In genomic region chr10:70297224-70297623, GRCh38 we compare ENCODE assay signal across 20 cellular contexts. TPM values are rescaled to one million over a fixed set of nuclear protein-coding genes. Genes with fewer than 3 reads are reported as not detected.
A peak's percentile ranks its signal among the peaks of the same experiment; 100 is the strongest.
DNase-seq lines count a peak whose midpoint lies in the region; ATAC-seq and TF ChIP-seq lines count a peak whose summit lies in the region.
"Had no signal": no experiment of that assay in that cellular context is flagged by ENCODE, and none has a peak within 500 bp of the region (broad histone marks: within the 10 kb centered on the region; RNA-seq: fewer than 3 reads in every experiment).

No MANE protein-coding gene starts in this region.

- peaks cover 6% of the 10 kb centered on the region for H3K4me1 ChIP-seq in RWPE2 (ENCODE audit: insufficient read depth, poor library complexity, severe bottlenecking)
- H3K4me1 ChIP-seq in body of pancreas, result peaks cover 15% of the 10 kb centered on the region
- peaks cover 0 to 13% of the 10 kb centered on the region in 2 donors for H3K4me1 ChIP-seq in thoracic aorta (ENCODE audit: control insufficient read depth in 1 of 2, low read depth in 2 of 2)

- H3K27me3 ChIP-seq in RWPE2 (ENCODE audit: insufficient read depth, poor library complexity, severe bottlenecking) (no peaks in the 10 kb centered on the region), body of pancreas (no peaks in the 10 kb centered on the region), thoracic aorta (replicated peaks; ENCODE audit: insufficient read depth) (no peaks in the 10 kb centered on the region)

- H3K4me3 ChIP-seq in RWPE2 (ENCODE audit: severe bottlenecking) (no peak overlapping the region), body of pancreas (no peak overlapping the region), thoracic aorta (no peak overlapping the region), coronary artery (no peak overlapping the region)
- H3K4me3 ChIP-seq: GM23338 had no signal

- H3K27ac ChIP-seq in RWPE2 (ENCODE audit: poor library complexity, severe bottlenecking) (peak overlapping the region; percentile 54), body of pancreas (peak overlapping the region; percentile 51 to 81 (median 77)), thoracic aorta (peak overlapping the region; percentile 53 to 68), coronary artery (peak overlapping the region in 1 of 2 donors; percentile 49)

- DNase-seq in RWPE2 (ENCODE audit: low spot score) (no peak), body of pancreas (no peak), nephron progenitor cell (no peak), thoracic aorta (ENCODE audit: low spot score) (no peak), D341Med (ENCODE audit: low spot score) (no peak), NCI-H2171 treated with DMSO at 0.1 percent for 48 hours (lab: John Stamatoyannopoulos, UW) (no peak), left lobe of liver (ENCODE audit: low spot score) (no peak), coronary artery (ENCODE audit: low spot score) (no peak)
- DNase-seq: activated CD4-positive, alpha-beta T cell treated with anti-CD3 and anti-CD28 coated beads, Interleukin-2, amount 10 ng/mL, durations not matched to agents 7 days and 5 days; activated effector memory CD4-positive, alpha-beta T cell treated with Interleukin-2 at 50 U/mL for 16 hours; COR-L47; KG1; naive thymus-derived CD8-positive, alpha-beta T cell; NCI-H187 treated with DMSO at 0.1 percent for 48 hours; NCI-H446 treated with DMSO at 0.1 percent for 48 hours; NK-92 treated with Interleukin-12 subunit alpha and Interleukin-12 subunit beta, amount 100 ng/mL, for 24 hours had no signal

- no peak overlapping the region for H3K4me3 Mint-ChIP-seq in nephron progenitor cell
- H3K4me3 Mint-ChIP-seq: activated CD4-positive, alpha-beta T cell treated with anti-CD3 and anti-CD28 coated beads, Interleukin-2, amount 10 ng/mL, durations not matched to agents 7 days and 5 days; B cell; central memory CD8-positive, alpha-beta T cell; GM23338; naive thymus-derived CD8-positive, alpha-beta T cell had no signal

- TF ChIP-seq POLR2A in body of pancreas (IDR thresholded peaks at IDR 0.05), result no peak

- no peaks in the 10 kb centered on the region for H3K27me3 Mint-ChIP-seq in nephron progenitor cell (ENCODE audit: low read depth, poor library complexity)
- H3K27me3 Mint-ChIP-seq: activated CD4-positive, alpha-beta T cell treated with anti-CD3 and anti-CD28 coated beads, Interleukin-2, amount 10 ng/mL, durations not matched to agents 7 days and 5 days; central memory CD8-positive, alpha-beta T cell; naive thymus-derived CD8-positive, alpha-beta T cell had no signal

- peaks cover 5% of the 10 kb centered on the region for H3K4me1 Mint-ChIP-seq in nephron progenitor cell

- H3K9me3 Mint-ChIP-seq in nephron progenitor cell, result no peaks in the 10 kb centered on the region
- H3K9me3 Mint-ChIP-seq: activated CD4-positive, alpha-beta T cell treated with anti-CD3 and anti-CD28 coated beads, Interleukin-2, amount 10 ng/mL, durations not matched to agents 7 days and 5 days; central memory CD8-positive, alpha-beta T cell; GM23338; naive thymus-derived CD8-positive, alpha-beta T cell had no signal

- TF ChIP-seq CTCF in RWPE2 (IDR thresholded peaks at IDR 0.05; ENCODE audit: poor library complexity, severe bottlenecking) (no peak), body of pancreas (IDR thresholded peaks at IDR 0.05) (no peak), nephron progenitor cell (IDR thresholded peaks at IDR 0.05) (no peak), thoracic aorta (IDR thresholded peaks at IDR 0.05) (no peak), coronary artery (IDR thresholded peaks at IDR 0.05) (no peak)

- H3K36me3 ChIP-seq in RWPE2 (ENCODE audit: low read depth) (no peaks in the 10 kb centered on the region), body of pancreas (replicated peaks in 1 of 2; ENCODE audit: insufficient read depth in 1 of 2, low read depth in 2 of 2) (no peaks in the 10 kb centered on the region), thoracic aorta (no peaks in the 10 kb centered on the region)

- ATAC-seq in RWPE2 (ENCODE audit: low read depth) (no peak), body of pancreas (no peak), thoracic aorta (ENCODE audit: insufficient number of reproducible peaks, low FRiP score, low read depth) (no peak), left lobe of liver (no peak)
- ATAC-seq: naive thymus-derived CD8-positive, alpha-beta T cell had no signal

- H3K27ac Mint-ChIP-seq in nephron progenitor cell, result peak overlapping the region; percentile 63
- H3K27ac Mint-ChIP-seq: activated CD4-positive, alpha-beta T cell treated with anti-CD3 and anti-CD28 coated beads, Interleukin-2, amount 10 ng/mL, durations not matched to agents 7 days and 5 days; B cell; GM23338 had no signal

- 37 to 69% methylated on average over 5 of the region's 5 CpGs for WGBS in body of pancreas, 2 donors

- no peaks in the 10 kb centered on the region for H3K9me3 ChIP-seq in RWPE2 (ENCODE audit: severe bottlenecking)
- no peaks in the 10 kb centered on the region for H3K9me3 ChIP-seq in body of pancreas
- no peaks in the 10 kb centered on the region for H3K9me3 ChIP-seq in thoracic aorta

- intact Hi-C loops in body of pancreas (cut with DNase I), result no loop called here

- peaks cover 3% of the 10 kb centered on the region for H3K36me3 Mint-ChIP-seq in nephron progenitor cell (ENCODE audit: low read depth)
- H3K36me3 Mint-ChIP-seq: naive thymus-derived CD8-positive, alpha-beta T cell had no signal

RNA-seq across cellular contexts. Expression of gene NPFFR1, which starts 13.4 kb away (rescaled TPM):
- total RNA-seq in body of pancreas (not detected), thoracic aorta (under 1 TPM in 1 of 2 donors, not detected in 1; 0.14 TPM), left lobe of liver (not detected)
- total RNA-seq: activated CD4-positive, alpha-beta T cell treated with anti-CD3 and anti-CD28 coated beads, Interleukin-2, amount 10 ng/mL, durations not matched to agents 7 days and 5 days; B cell; lung microvascular endothelial cell; naive thymus-derived CD8-positive, alpha-beta T cell had no signal
